20 cellular contexts compared by ENCODE assay signal in genomic region chr9:112502177-112502946, GRCh38.
"Had no signal": no experiment of that assay in that cellular context is flagged by ENCODE, and none has a peak within 500 bp of the region (broad histone marks: within the 10 kb centered on the region; RNA-seq: fewer than 3 reads in every experiment).

No MANE protein-coding gene starts in this region.

- H3K27ac ChIP-seq: cardiac muscle cell, gastrocnemius medialis, psoas muscle, skin epidermis, WERI-Rb-1 had no signal

- DNase-seq: activated CD4-positive, alpha-beta memory T cell treated with anti-CD3 and anti-CD28 coated beads for 36 hours; activated CD4-positive, alpha-beta T cell treated with anti-CD3 and anti-CD28 coated beads for 36 hours; activated CD8-positive, alpha-beta memory T cell treated with anti-CD3 and anti-CD28 coated beads, Interleukin-2, amount 10 ng/mL, durations not matched to agents 7 days and 5 days; activated naive CD4-positive, alpha-beta T cell; activated naive CD8-positive, alpha-beta T cell treated with anti-CD3 and anti-CD28 coated beads for 36 hours; amniotic stem cell; effector CD8-positive, alpha-beta T cell; erythroblast; gastrocnemius medialis; psoas muscle; stimulated activated naive CD8-positive, alpha-beta T cell treated with anti-CD3 and anti-CD28 coated beads, Interleukin-15, amount 100 ng/mL, for 72 hours; testis; WERI-Rb-1 had no signal

- H3K9me3 Mint-ChIP-seq: activated CD4-positive, alpha-beta memory T cell treated with anti-CD3 and anti-CD28 coated beads for 36 hours; activated naive CD8-positive, alpha-beta T cell treated with anti-CD3 and anti-CD28 coated beads for 36 hours; activated T-helper 17 cell treated with anti-CD3 and anti-CD28 coated beads, Interleukin-2, amount 50 U/mL, for 72 hours; dendritic cell treated with granulocyte-macrophage colony-stimulating factor and Interleukin-4, amounts not matched to agents 40 ng/mL and 50 ng/mL, for 4 days; memory B cell; stimulated activated naive CD8-positive, alpha-beta T cell treated with anti-CD3 and anti-CD28 coated beads, Interleukin-15, amount 100 ng/mL, for 72 hours had no signal

- H3K27me3 ChIP-seq: cardiac muscle cell, gastrocnemius medialis, testis had no signal

- ATAC-seq: activated CD4-positive, alpha-beta T cell treated with anti-CD3 and anti-CD28 coated beads for 36 hours; activated CD8-positive, alpha-beta memory T cell treated with anti-CD3 and anti-CD28 coated beads, Interleukin-2, amount 10 ng/mL, durations not matched to agents 7 days and 5 days; activated T-helper 17 cell treated with anti-CD3 and anti-CD28 coated beads, Interleukin-2, amount 50 U/mL, for 72 hours; gastrocnemius medialis; psoas muscle; stimulated activated naive CD8-positive, alpha-beta T cell treated with anti-CD3 and anti-CD28 coated beads, Interleukin-15, amount 100 ng/mL, for 72 hours had no signal

- H3K9me3 ChIP-seq: gastrocnemius medialis, psoas muscle, testis had no signal

- H3K27ac Mint-ChIP-seq: activated CD4-positive, alpha-beta memory T cell treated with anti-CD3 and anti-CD28 coated beads for 36 hours; activated CD4-positive, alpha-beta T cell treated with anti-CD3 and anti-CD28 coated beads for 36 hours; activated CD8-positive, alpha-beta memory T cell treated with anti-CD3 and anti-CD28 coated beads, Interleukin-2, amount 10 ng/mL, durations not matched to agents 7 days and 5 days; activated naive CD8-positive, alpha-beta T cell treated with anti-CD3 and anti-CD28 coated beads for 36 hours; activated T-helper 17 cell treated with anti-CD3 and anti-CD28 coated beads, Interleukin-2, amount 50 U/mL, for 72 hours; dendritic cell treated with granulocyte-macrophage colony-stimulating factor and Interleukin-4, amounts not matched to agents 40 ng/mL and 50 ng/mL, for 4 days; memory B cell; type B pancreatic cell had no signal

- H3K4me1 Mint-ChIP-seq: activated CD4-positive, alpha-beta T cell treated with anti-CD3 and anti-CD28 coated beads for 36 hours; activated CD8-positive, alpha-beta memory T cell treated with anti-CD3 and anti-CD28 coated beads, Interleukin-2, amount 10 ng/mL, durations not matched to agents 7 days and 5 days; activated T-helper 17 cell treated with anti-CD3 and anti-CD28 coated beads, Interleukin-2, amount 50 U/mL, for 72 hours had no signal

- H3K36me3 ChIP-seq: cardiac muscle cell, gastrocnemius medialis had no signal

- H3K27me3 Mint-ChIP-seq: activated CD4-positive, alpha-beta memory T cell treated with anti-CD3 and anti-CD28 coated beads for 36 hours; activated CD4-positive, alpha-beta T cell treated with anti-CD3 and anti-CD28 coated beads for 36 hours; activated CD8-positive, alpha-beta memory T cell treated with anti-CD3 and anti-CD28 coated beads, Interleukin-2, amount 10 ng/mL, durations not matched to agents 7 days and 5 days; activated naive CD8-positive, alpha-beta T cell treated with anti-CD3 and anti-CD28 coated beads for 36 hours; activated T-helper 17 cell treated with anti-CD3 and anti-CD28 coated beads, Interleukin-2, amount 50 U/mL, for 72 hours; dendritic cell treated with granulocyte-macrophage colony-stimulating factor and Interleukin-4, amounts not matched to agents 40 ng/mL and 50 ng/mL, for 4 days; memory B cell; stimulated activated naive CD8-positive, alpha-beta T cell treated with anti-CD3 and anti-CD28 coated beads, Interleukin-15, amount 100 ng/mL, for 72 hours; type B pancreatic cell had no signal

- H3K36me3 Mint-ChIP-seq: activated CD4-positive, alpha-beta memory T cell treated with anti-CD3 and anti-CD28 coated beads for 36 hours; memory B cell had no signal

- H3K4me1 ChIP-seq: gastrocnemius medialis, psoas muscle had no signal

- H3K4me3 Mint-ChIP-seq: activated CD4-positive, alpha-beta memory T cell treated with anti-CD3 and anti-CD28 coated beads for 36 hours; activated CD4-positive, alpha-beta T cell treated with anti-CD3 and anti-CD28 coated beads for 36 hours; activated CD8-positive, alpha-beta memory T cell treated with anti-CD3 and anti-CD28 coated beads, Interleukin-2, amount 10 ng/mL, durations not matched to agents 7 days and 5 days; activated naive CD8-positive, alpha-beta T cell treated with anti-CD3 and anti-CD28 coated beads for 36 hours; activated T-helper 17 cell treated with anti-CD3 and anti-CD28 coated beads, Interleukin-2, amount 50 U/mL, for 72 hours; dendritic cell treated with granulocyte-macrophage colony-stimulating factor and Interleukin-4, amounts not matched to agents 40 ng/mL and 50 ng/mL, for 4 days; memory B cell; neural crest cell; stimulated activated naive CD8-positive, alpha-beta T cell treated with anti-CD3 and anti-CD28 coated beads, Interleukin-15, amount 100 ng/mL, for 72 hours; type B pancreatic cell had no signal

- H3K4me3 ChIP-seq: cardiac muscle cell, gastrocnemius medialis, psoas muscle, skin epidermis, testis had no signal
